In the genomic region with DNA sequence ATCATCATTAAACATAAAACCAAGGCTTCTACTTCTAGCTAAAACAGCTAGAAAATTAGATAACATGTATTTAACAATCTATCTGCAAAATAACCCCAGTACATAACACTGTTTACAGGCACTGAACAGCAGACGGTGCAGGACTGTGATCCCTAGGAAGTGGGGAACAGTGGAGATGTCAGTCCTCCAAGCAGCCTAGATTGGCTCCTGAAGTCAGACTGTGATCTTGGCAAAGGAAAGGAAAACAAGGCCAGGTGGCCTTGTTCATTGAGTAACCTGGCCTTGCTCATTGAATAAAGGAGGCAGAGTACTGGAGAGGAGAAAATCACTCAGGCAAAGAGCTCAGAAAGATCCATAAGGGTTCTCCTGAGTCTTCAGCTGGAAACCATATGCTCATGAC, we compare ENCODE assay signal across 19 cellular contexts.
"Had no signal": no experiment of that assay in that cellular context is flagged by ENCODE, and none has a peak within 500 bp of the region (broad histone marks: within the 10 kb centered on the region; RNA-seq: fewer than 3 reads in every experiment).

No MANE protein-coding gene starts in this region.

- H3K4me1 ChIP-seq: prostate gland, right lobe of liver, suprapubic skin had no signal

- H3K27me3 ChIP-seq: right lobe of liver, suprapubic skin had no signal

- ATAC-seq: activated T-helper 17 cell treated with anti-CD3 and anti-CD28 coated beads, Interleukin-2, amount 50 U/mL, for 72 hours; left cardiac atrium; stimulated activated naive CD8-positive, alpha-beta T cell treated with anti-CD3 and anti-CD28 coated beads, Interleukin-15, Interleukin-2, amounts not matched to agents 100 U/mL and 50 U/mL, for 24 hours had no signal

- H3K4me2 ChIP-seq: smooth muscle cell had no signal

- H3K9me3 ChIP-seq: prostate gland, right lobe of liver had no signal

- H3K27ac ChIP-seq: epithelial cell of prostate, prostate gland, right lobe of liver, suprapubic skin had no signal

- H3K36me3 ChIP-seq: prostate gland, right lobe of liver, suprapubic skin had no signal

- H3K4me3 ChIP-seq: lung, prostate gland, right lobe of liver, smooth muscle cell, suprapubic skin had no signal

- DNase-seq: activated CD4-positive, alpha-beta T cell treated with anti-CD3 and anti-CD28 coated beads, Interleukin-2, amount 50 U/mL, for 48 hours; activated CD4-positive, CD25-positive, alpha-beta regulatory T cell treated with anti-CD3 and anti-CD28 coated beads, Interleukin-2, amount 50 U/mL, for 72 hours; activated naive CD4-positive, alpha-beta T cell treated with Interleukin-2 at 50 U/mL for 16 hours; aorta; head of caudate nucleus; left cardiac atrium; nephron progenitor cell; right lobe of liver; stimulated activated CD4-positive, alpha-beta T cell treated with anti-CD3 and anti-CD28 coated beads, Interleukin-4, amount 100 ng/mL, for 4 hours; stimulated activated CD8-positive, alpha-beta memory T cell treated with anti-CD3 and anti-CD28 coated beads, Interleukin-4, amount 100 ng/mL, for 48 hours; stimulated activated naive CD8-positive, alpha-beta T cell treated with anti-CD3 and anti-CD28 coated beads, Interleukin-15, Interleukin-2, amounts not matched to agents 100 U/mL and 50 U/mL, for 24 hours; T1000; trophoblast cell had no signal
